In genomic region chr14:100074431-100075100, GRCh38 we compare ENCODE assay signal across 14 cellular contexts. TPM values are rescaled to one million over a fixed set of nuclear protein-coding genes. Genes with fewer than 3 reads are reported as not detected.
DNase-seq lines count a peak whose midpoint lies in the region; ATAC-seq lines count a peak whose summit lies in the region.
"Had no signal": no experiment of that assay in that cellular context is flagged by ENCODE, and none has a peak within 500 bp of the region (broad histone marks: within the 10 kb centered on the region; RNA-seq: fewer than 3 reads in every experiment).

No MANE protein-coding gene starts in this region.

- peaks cover 23 to 79% (median 38%) of the 10 kb centered on the region in 3 donors for H3K36me3 Mint-ChIP-seq in CD8-positive, alpha-beta memory T cell
- peaks cover 91% of the 10 kb centered on the region for H3K36me3 Mint-ChIP-seq in activated CD8-positive, alpha-beta T cell treated with anti-CD3 and anti-CD28 coated beads, Interleukin-2, amount 10 ng/mL, durations not matched to agents 7 days and 5 days (ENCODE audit: low read depth)
- H3K36me3 Mint-ChIP-seq in memory B cell, result peaks cover 29% of the 10 kb centered on the region

- peak in 2 of 5 donors; percentile 18 to 49 for DNase-seq in CD8-positive, alpha-beta memory T cell
- no peak for DNase-seq in activated CD8-positive, alpha-beta T cell treated with anti-CD3 and anti-CD28 coated beads, Interleukin-2, amount 10 ng/mL, durations not matched to agents 7 days and 5 days
- no peak for DNase-seq in memory B cell (ENCODE audit: low spot score in 2 of 2)
- DNase-seq in central memory CD4-positive, alpha-beta T cell, result no peak
- no peak for DNase-seq in globus pallidus (ENCODE audit: low spot score)
- no peak for DNase-seq in germinal center (ENCODE audit: low spot score)
- DNase-seq: activated CD8-positive, alpha-beta memory T cell treated with anti-CD3 and anti-CD28 coated beads for 24 hours; DMS79 treated with DMSO at 0.1 percent for 48 hours; mesendoderm; NCI-H1105 treated with DMSO at 0.1 percent for 48 hours; NK-92 treated with Interleukin-12 subunit alpha and Interleukin-12 subunit beta, amount 100 ng/mL, for 24 hours; T-helper 9 cell had no signal

- peak overlapping the region; percentile 84 to 100 (median 96) for H3K27ac Mint-ChIP-seq in CD8-positive, alpha-beta memory T cell
- H3K27ac Mint-ChIP-seq in activated CD8-positive, alpha-beta T cell treated with anti-CD3 and anti-CD28 coated beads, Interleukin-2, amount 10 ng/mL, durations not matched to agents 7 days and 5 days, result peak overlapping the region; percentile 93
- peak overlapping the region; percentile 68 for H3K27ac Mint-ChIP-seq in memory B cell

- H3K4me3 ChIP-seq in BLaER1, result no peak overlapping the region
- peak overlapping the region; percentile 17 for H3K4me3 ChIP-seq in CD8-positive, alpha-beta memory T cell (ENCODE audit: low read length)

- peaks cover 100% of the 10 kb centered on the region for H3K4me1 ChIP-seq in BLaER1
- H3K4me1 ChIP-seq in CD8-positive, alpha-beta memory T cell (ENCODE audit: insufficient read depth, low read length), result peaks cover 94% of the 10 kb centered on the region

- CTCF ChIA-PET in CD8-positive, alpha-beta memory T cell (lab: Charles Lee), result interaction anchor here (1.8 to 58.3 kb wide), 3 partner anchors 2 to 118 kb away, joined by 6 to 1568 read pairs (median 1568); partner anchors contain the start of gene EVL
- CTCF ChIA-PET in activated CD8-positive, alpha-beta T cell treated with anti-CD3 and anti-CD28 coated beads, Interleukin-2, amount 10 ng/mL, durations not matched to agents 7 days and 5 days (lab: Charles Lee), result interaction anchor here (0.9 to 14.6 kb wide), 11 partner anchors 8 to 118 kb away, joined by 3 to 321 read pairs (median 9); partner anchors contain the start of gene EVL

- H3K27ac ChIP-seq in BLaER1, result peak overlapping the region; percentile 52
- peak overlapping the region; percentile 22 for H3K27ac ChIP-seq in CD8-positive, alpha-beta memory T cell (ENCODE audit: low read depth, low read length)

- peak overlapping the region; percentile 57 to 90 (median 85) for H3K4me3 Mint-ChIP-seq in CD8-positive, alpha-beta memory T cell
- H3K4me3 Mint-ChIP-seq in activated CD8-positive, alpha-beta T cell treated with anti-CD3 and anti-CD28 coated beads, Interleukin-2, amount 10 ng/mL, durations not matched to agents 7 days and 5 days, result peak overlapping the region; percentile 91
- no peak overlapping the region for H3K4me3 Mint-ChIP-seq in memory B cell

- POLR2A ChIA-PET in CD8-positive, alpha-beta memory T cell (lab: Charles Lee), result interaction anchor here (1.2 to 10.0 kb wide), 4 partner anchors 8 to 34 kb away, joined by 3 to 274 read pairs (median 6); partner anchors contain the start of gene EVL
- POLR2A ChIA-PET in activated CD8-positive, alpha-beta T cell treated with anti-CD3 and anti-CD28 coated beads, Interleukin-2, amount 10 ng/mL, durations not matched to agents 7 days and 5 days (lab: Charles Lee), result interaction anchor here (0.6 to 5.1 kb wide), 3 partner anchors 9 to 31 kb away, joined by 3 to 44 read pairs (median 13); partner anchors contain the start of gene EVL

- H3K9ac ChIP-seq in BLaER1, result no peak overlapping the region

- peaks cover 0 to 1% of the 10 kb centered on the region in 2 donors for H3K27me3 Mint-ChIP-seq in CD8-positive, alpha-beta memory T cell
- no peaks in the 10 kb centered on the region for H3K27me3 Mint-ChIP-seq in activated CD8-positive, alpha-beta T cell treated with anti-CD3 and anti-CD28 coated beads, Interleukin-2, amount 10 ng/mL, durations not matched to agents 7 days and 5 days (ENCODE audit: low read depth)
- no peaks in the 10 kb centered on the region for H3K27me3 Mint-ChIP-seq in memory B cell

- peaks cover 15% of the 10 kb centered on the region for H3K36me3 ChIP-seq in BLaER1
- peaks cover 26% of the 10 kb centered on the region for H3K36me3 ChIP-seq in CD8-positive, alpha-beta memory T cell (ENCODE audit: insufficient read depth, low read length)

- H3K4me1 Mint-ChIP-seq in CD8-positive, alpha-beta memory T cell, result peaks cover 93 to 100% (median 99%) of the 10 kb centered on the region in 3 donors
- peaks cover 80% of the 10 kb centered on the region for H3K4me1 Mint-ChIP-seq in activated CD8-positive, alpha-beta T cell treated with anti-CD3 and anti-CD28 coated beads, Interleukin-2, amount 10 ng/mL, durations not matched to agents 7 days and 5 days (ENCODE audit: low read depth)
- peaks cover 65% of the 10 kb centered on the region for H3K4me1 Mint-ChIP-seq in memory B cell

- ATAC-seq in activated CD8-positive, alpha-beta T cell treated with anti-CD3 and anti-CD28 coated beads, Interleukin-2, amount 10 ng/mL, durations not matched to agents 7 days and 5 days, result no peak
- ATAC-seq in memory B cell (ENCODE audit: low read depth) (no peak), HG02852 (IDR thresholded peaks at IDR 0.05; ENCODE audit: unreplicated experiment) (no peak)

- H3K27me3 ChIP-seq in BLaER1, result no peaks in the 10 kb centered on the region
- no peaks in the 10 kb centered on the region for H3K27me3 ChIP-seq in CD8-positive, alpha-beta memory T cell (ENCODE audit: insufficient read depth, low read length, poor library complexity, severe bottlenecking)

- H3K9me3 Mint-ChIP-seq in CD8-positive, alpha-beta memory T cell, result no peaks in the 10 kb centered on the region
- no peaks in the 10 kb centered on the region for H3K9me3 Mint-ChIP-seq in activated CD8-positive, alpha-beta T cell treated with anti-CD3 and anti-CD28 coated beads, Interleukin-2, amount 10 ng/mL, durations not matched to agents 7 days and 5 days (ENCODE audit: insufficient read depth)
- no peaks in the 10 kb centered on the region for H3K9me3 Mint-ChIP-seq in memory B cell

- peaks cover 97% of the 10 kb centered on the region for H4K20me1 ChIP-seq in BLaER1

- peak overlapping the region; percentile 31; the same call in 1 of the 2 replicates for H3K4me2 ChIP-seq in BLaER1

- no peaks in the 10 kb centered on the region for H3K9me3 ChIP-seq in BLaER1
- no peaks in the 10 kb centered on the region for H3K9me3 ChIP-seq in CD8-positive, alpha-beta memory T cell (ENCODE audit: low read length)

RNA-seq across cellular contexts. Expression of gene EVL, which starts 9.3 kb away (rescaled TPM):
- 100 to 1,000 TPM; 218 to 228 TPM for total RNA-seq in CD8-positive, alpha-beta memory T cell
- polyA plus RNA-seq in CD8-positive, alpha-beta memory T cell, result 129 TPM
- 100 to 1,000 TPM; 863 to 926 TPM for total RNA-seq in activated CD8-positive, alpha-beta T cell treated with anti-CD3 and anti-CD28 coated beads, Interleukin-2, amount 10 ng/mL, durations not matched to agents 7 days and 5 days
